In the genomic region with DNA sequence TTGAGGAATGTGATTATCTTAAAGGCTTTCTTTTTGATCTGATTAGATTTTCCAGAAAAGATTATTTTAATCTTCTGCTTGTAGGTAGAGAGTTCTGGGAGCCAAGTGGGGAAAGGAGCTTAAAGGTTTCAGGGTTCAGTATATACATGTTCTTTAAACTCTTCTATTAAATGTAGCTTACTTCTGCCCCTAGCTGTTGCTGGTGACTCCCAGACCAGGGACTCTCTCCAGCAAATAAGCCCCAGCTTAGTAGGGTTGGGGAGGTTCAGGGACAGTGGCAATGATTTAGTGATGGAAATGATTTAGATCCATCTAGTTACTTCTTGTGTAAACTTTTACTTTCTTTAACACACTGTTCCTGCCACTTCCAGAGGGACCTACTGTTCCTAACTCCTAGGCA, we compare ENCODE assay signal across 19 cellular contexts.
"Had no signal": no experiment of that assay in that cellular context is flagged by ENCODE, and none has a peak within 500 bp of the region (broad histone marks: within the 10 kb centered on the region; RNA-seq: fewer than 3 reads in every experiment).

No MANE protein-coding gene starts in this region.

- H3K27me3 ChIP-seq: body of pancreas, heart right ventricle, left lung, upper lobe of left lung had no signal

- H3K4me1 ChIP-seq: body of pancreas, heart right ventricle, left lung, upper lobe of left lung had no signal

- H3K27me3 Mint-ChIP-seq: stimulated activated naive CD8-positive, alpha-beta T cell treated with anti-CD3 and anti-CD28 coated beads, Interleukin-15, Interleukin-2, amounts not matched to agents 100 ng/mL and 50 ng/mL, for 24 hours; T-cell had no signal

- H3K9me3 Mint-ChIP-seq: nephron had no signal

- H3K4me3 Mint-ChIP-seq: nephron; stimulated activated naive CD8-positive, alpha-beta T cell treated with anti-CD3 and anti-CD28 coated beads, Interleukin-15, Interleukin-2, amounts not matched to agents 100 ng/mL and 50 ng/mL, for 24 hours; T-cell had no signal

- H3K4me3 ChIP-seq: body of pancreas, heart right ventricle, left lung, upper lobe of left lung had no signal

- ATAC-seq: body of pancreas, esophagus mucosa, heart right ventricle, left lung, T-cell had no signal

- H3K9me3 ChIP-seq: body of pancreas, left lung, upper lobe of left lung had no signal

- DNase-seq: activated CD4-positive, alpha-beta T cell treated with anti-CD3 and anti-CD28 coated beads for 48 hours; activated CD8-positive, alpha-beta memory T cell treated with anti-CD3 and anti-CD28 coated beads for 24 hours; activated naive CD4-positive, alpha-beta T cell treated with anti-CD3 and anti-CD28 coated beads, Interleukin-2, amount 50 U/mL, for 16 hours; amniotic stem cell; body of pancreas; cerebellar nuclear complex; dermis blood vessel endothelial cell; foreskin melanocyte; heart right ventricle; islet precursor cell; left lung; stimulated activated CD4-positive, alpha-beta T cell treated with anti-CD3 and anti-CD28 coated beads, Interleukin-4, amount 100 ng/mL, for 1 hour; T-cell; T1000; upper lobe of left lung had no signal

- H3K4me1 Mint-ChIP-seq: T-cell had no signal

- H3K27ac ChIP-seq: body of pancreas, heart right ventricle, left lung, upper lobe of left lung had no signal

- H3K27ac Mint-ChIP-seq: activated T-helper 2 cell treated with anti-CD3 and anti-CD28 coated beads, Interferon-gamma antibody, Interleukin-2, Interleukin-4, amounts not matched to agents 10 μg/mL and 5 μg/mL and 100 μg/mL, durations not matched to agents 14 hours and 24 hours and 36 hours; nephron; T-cell had no signal
